Comparison of ENCODE assay signal across 19 cellular contexts in genomic region chr12:94788298-94788697, GRCh38.
DNase-seq lines count a peak whose midpoint lies in the region; ATAC-seq, FAIRE-seq and TF ChIP-seq lines count a peak whose summit lies in the region.
"Had no signal": no experiment of that assay in that cellular context is flagged by ENCODE, and none has a peak within 500 bp of the region (broad histone marks: within the 10 kb centered on the region; RNA-seq: fewer than 3 reads in every experiment).

No MANE protein-coding gene starts in this region.

- POLR2A ChIA-PET in HepG2 (lab: Yijun Ruan, JAX) = no interaction called here

- no peak for TF ChIP-seq RAD21 in HepG2 (CRISPR knock-in tag; IDR thresholded peaks at IDR 0.05)

- TF ChIP-seq EP300 in HepG2 (IDR thresholded peaks at IDR 0.05; ENCODE audit: low read depth in 2 of 2, low read length in 2 of 2) (no peak), HepG2 (CRISPR knock-in tag; IDR thresholded peaks at IDR 0.05; ENCODE audit: borderline replicate concordance) (no peak)

- TF ChIP-seq POLR2A in HepG2 (IDR thresholded peaks at IDR 0.05; ENCODE audit: insufficient read depth in 1 of 2, low read depth in 2 of 2, low read length in 2 of 2) (no peak), right lobe of liver (IDR thresholded peaks at IDR 0.05) (no peak)

- H3K9me3 ChIP-seq in HepG2 (ENCODE audit: low read length) (no peaks in the 10 kb centered on the region), right lobe of liver (no peaks in the 10 kb centered on the region)
- H3K9me3 ChIP-seq: A549, Caco-2 had no signal

- 6% methylated on average over 2 of the region's 2 CpGs for WGBS in HepG2 (ENCODE audit: low lambda C conversion rate)
- 35% methylated on average over 2 of the region's 2 CpGs for WGBS in right lobe of liver (ENCODE audit: insufficient coverage, low coverage, low lambda C conversion rate, missing lambda C conversion rate)

- H3K4me2 ChIP-seq in HepG2 (ENCODE audit: low read depth, low read length) = no peak overlapping the region
- H3K4me2 ChIP-seq: A549; BLaER1 treated with 17β-estradiol and CSF1 and Interleukin-3, amounts not matched to agents 10 nM and 100 nM had no signal

- H3K27ac ChIP-seq in HepG2 (ENCODE audit: extremely low read length, insufficient read depth, low read length) = no peak overlapping the region
- no peak overlapping the region for H3K27ac ChIP-seq in right lobe of liver
- peak overlapping the region; percentile 88 for H3K27ac ChIP-seq in VCaP
- H3K27ac ChIP-seq: 22Rv1; A549; BLaER1 treated with 17β-estradiol and CSF1 and Interleukin-3, amounts not matched to agents 10 nM and 100 nM; C4-2B had no signal

- FAIRE-seq in HepG2 (lab: Jason Lieb, UNC) = no peak
- FAIRE-seq: A549, D721Med, G401.6, GM19239 had no signal

- H3K36me3 ChIP-seq in HepG2 (replicated peaks in 1 of 2; ENCODE audit: control insufficient read depth in 1 of 2, insufficient read depth in 2 of 2, low read length in 2 of 2) (no peaks in the 10 kb centered on the region), right lobe of liver (no peaks in the 10 kb centered on the region)
- H3K36me3 ChIP-seq: BLaER1 treated with 17β-estradiol and CSF1 and Interleukin-3, amounts not matched to agents 10 nM and 100 nM had no signal

- H3K27me3 ChIP-seq in HepG2 (ENCODE audit: control insufficient read depth in 1 of 2, insufficient read depth in 2 of 2, low read length in 2 of 2) = peaks cover 0 to 2% of the 10 kb centered on the region in 2 experiments; a peak in 2 of 5 replicates
- no peaks in the 10 kb centered on the region for H3K27me3 ChIP-seq in right lobe of liver
- H3K27me3 ChIP-seq: BLaER1 treated with 17β-estradiol and CSF1 and Interleukin-3, amounts not matched to agents 10 nM and 100 nM had no signal

- no peaks in the 10 kb centered on the region for H4K20me1 ChIP-seq in HepG2 (ENCODE audit: insufficient read depth, low read length)
- H4K20me1 ChIP-seq: BLaER1 treated with 17β-estradiol and CSF1 and Interleukin-3, amounts not matched to agents 10 nM and 100 nM had no signal

- H3K79me2 ChIP-seq in HepG2 (ENCODE audit: insufficient read depth, low read length) = no peaks in the 10 kb centered on the region

- in situ Hi-C loops in HepG2 (cut with HindIII; ENCODE audit: extremely low pct_ligation_motif_present, low pct_unique_long_range_greater_than_20kb) = no loop called here

- H2AFZ ChIP-seq in HepG2 (ENCODE audit: low read length) = no peak overlapping the region

- CTCF ChIA-PET in HepG2 (lab: Yijun Ruan, JAX; ENCODE audit: low intra/inter-chr PET ratio, low total read pairs) = no interaction called here

- DNase-seq in HepG2 (ENCODE audit: low spot score) = no peak
- DNase-seq in right lobe of liver = no peak
- DNase-seq: AML-193; Caco-2; Calu3; CD4-positive, alpha-beta T cell; CD8-positive, alpha-beta T cell; DMS79 treated with DMSO at 0.1 percent for 48 hours; GF-D8 had no signal

- H3K9ac ChIP-seq in HepG2 (ENCODE audit: insufficient read depth, low read depth, low read length) = no peak overlapping the region
- H3K9ac ChIP-seq: BLaER1 treated with 17β-estradiol and CSF1 and Interleukin-3, amounts not matched to agents 10 nM and 100 nM had no signal

- intact Hi-C loops in HepG2 (cut with micrococcal nuclease; ENCODE audit: unreplicated experiment) (no loop called here), right lobe of liver (cut with DNase I) (no loop called here)

- TF ChIP-seq CTCF in HepG2 (CRISPR knock-in tag; IDR thresholded peaks at IDR 0.05) (no peak), right lobe of liver (IDR thresholded peaks at IDR 0.05) (no peak), VCaP (conservative IDR thresholded peaks at IDR 0.05) (no peak)

- ATAC-seq in HepG2 (no peak), right lobe of liver (no peak), HG03521 (IDR thresholded peaks at IDR 0.05; ENCODE audit: unreplicated experiment) (no peak), HG02938 (IDR thresholded peaks at IDR 0.05; ENCODE audit: unreplicated experiment) (no peak)
- ATAC-seq: A549; CD8-positive, alpha-beta T cell had no signal

- H3K4me3 ChIP-seq in HepG2 (replicated peaks in 1 of 3; ENCODE audit: insufficient read depth in 1 of 3, low read depth in 2 of 3, low read length in 3 of 3) (no peak overlapping the region), right lobe of liver (no peak overlapping the region)
- H3K4me3 ChIP-seq: A549; BLaER1 treated with 17β-estradiol and CSF1 and Interleukin-3, amounts not matched to agents 10 nM and 100 nM had no signal

- no TSS peak for BruUV-seq in HepG2 (replicated peaks; lab: Mats Ljungman, UMichigan)

- H3K4me1 ChIP-seq in HepG2 (ENCODE audit: insufficient read depth, low read length) (no peaks in the 10 kb centered on the region), right lobe of liver (peaks cover 0 to 5% (median 0%) of the 10 kb centered on the region in 4 donors)

TF ChIP-seq in HepG2, 621 proteins besides CTCF, POLR2A, EP300 and RAD21:
- TF ChIP-seq GATAD2A (CRISPR knock-in tag; IDR thresholded peaks at IDR 0.05) (no peak), ATF7 (IDR thresholded peaks at IDR 0.05) (peak; percentile 73), ATF7 (CRISPR knock-in tag; IDR thresholded peaks at IDR 0.05) (no peak), ZBED4 (CRISPR knock-in tag; IDR thresholded peaks at IDR 0.05; ENCODE audit: borderline replicate concordance) (no peak), CREB1 (IDR thresholded peaks at IDR 0.05) (peak; percentile 91), CREB1 (CRISPR knock-in tag; IDR thresholded peaks at IDR 0.05) (no peak), ZNF510 (CRISPR knock-in tag; IDR thresholded peaks at IDR 0.05; ENCODE audit: low read depth) (no peak)
